9 cellular contexts compared by ENCODE assay signal in genomic region chr1:150152772-150153461, GRCh38. TPM values are rescaled to one million over a fixed set of nuclear protein-coding genes. Genes with fewer than 3 reads are reported as not detected.
DNase-seq lines count a peak whose midpoint lies in the region; ATAC-seq and TF ChIP-seq lines count a peak whose summit lies in the region.
"Had no signal": no experiment of that assay in that cellular context is flagged by ENCODE, and none has a peak within 500 bp of the region (broad histone marks: within the 10 kb centered on the region; RNA-seq: fewer than 3 reads in every experiment).

No MANE protein-coding gene starts in this region.

- DNase-seq in ACHN (peak; percentile 43), HEK293T (ENCODE audit: extremely low spot score) (peak; percentile 12), chondrocyte (ENCODE audit: low spot score) (no peak), NCI-H510A (lab: John Stamatoyannopoulos, UW) (no peak), LoVo (ENCODE audit: low spot score) (no peak), A673 (ENCODE audit: low spot score) (no peak)

- no peak overlapping the region for H3K4me3 Mint-ChIP-seq in chondrocyte (ENCODE audit: unreplicated experiment)

- CTCF ChIA-PET in HEK293T (lab: Yijun Ruan, JAX) (no interaction called here), A673 (lab: Charles Lee) (no interaction called here)

- H3K27ac Mint-ChIP-seq in chondrocyte (ENCODE audit: unreplicated experiment): peak overlapping the region; percentile 68

- H3K27ac ChIP-seq in muscle layer of colon (ENCODE audit: low read depth, low read length): peak overlapping the region; percentile 99
- H3K27ac ChIP-seq in A673 (ENCODE audit: low read depth, low read length, poor library complexity, severe bottlenecking): no peak overlapping the region
- H3K27ac ChIP-seq: SJSA1 had no signal

- H3K36me3 ChIP-seq in muscle layer of colon (ENCODE audit: insufficient read depth, low read length) (peaks cover 54% of the 10 kb centered on the region), A673 (ENCODE audit: insufficient read depth, low read length, poor library complexity, severe bottlenecking) (peaks cover 61% of the 10 kb centered on the region)

- H3K36me3 Mint-ChIP-seq in chondrocyte (ENCODE audit: low read depth): peaks cover 36% of the 10 kb centered on the region

- BruUV-seq in A673 (replicated peaks; lab: Mats Ljungman, UMichigan): no TSS peak

- H3K4me1 ChIP-seq in muscle layer of colon (ENCODE audit: insufficient read depth, low read length) (peaks cover 65% of the 10 kb centered on the region), A673 (ENCODE audit: insufficient read depth, low read length, poor library complexity, severe bottlenecking) (peaks cover 23% of the 10 kb centered on the region)

- peaks cover 61% of the 10 kb centered on the region for H3K4me1 Mint-ChIP-seq in chondrocyte (ENCODE audit: low read depth)

- H3K27me3 ChIP-seq in muscle layer of colon (ENCODE audit: control insufficient read depth in 1 of 2, insufficient read depth in 2 of 2, low read length in 2 of 2) (no peaks in the 10 kb centered on the region), A673 (replicated peaks; ENCODE audit: insufficient read depth, low read depth, low read length, poor library complexity) (no peaks in the 10 kb centered on the region)
- H3K27me3 ChIP-seq: SJSA1 had no signal

- H3K9me3 ChIP-seq in muscle layer of colon (ENCODE audit: low read length): no peaks in the 10 kb centered on the region
- H3K9me3 ChIP-seq in A673 (ENCODE audit: low read depth, low read length, poor library complexity, severe bottlenecking): no peaks in the 10 kb centered on the region
- H3K9me3 ChIP-seq: SJSA1 had no signal

- peak overlapping the region in 1 of 2 donors; percentile 94 for H3K4me3 ChIP-seq in muscle layer of colon (ENCODE audit: low read depth in 1 of 2, low read length in 2 of 2)
- H3K4me3 ChIP-seq in A673 (ENCODE audit: low read depth, low read length, poor library complexity, severe bottlenecking): no peak overlapping the region

- no peak for ATAC-seq in GM19455 (IDR thresholded peaks at IDR 0.05; ENCODE audit: unreplicated experiment)

- no peak for TF ChIP-seq CTCF in chondrocyte (IDR thresholded peaks at IDR 0.05)
- TF ChIP-seq CTCF in A673 (conservative IDR thresholded peaks at IDR 0.05; ENCODE audit: low read depth, low read length): no peak

- H3K9me3 Mint-ChIP-seq in chondrocyte (ENCODE audit: low read depth): no peaks in the 10 kb centered on the region

- POLR2A ChIA-PET in HEK293T (lab: Yijun Ruan, JAX): interaction anchor here (1.2 kb wide), 1 partner anchor 9 kb away, joined by 6 read pairs; no protein-coding TSS in a partner anchor
- POLR2A ChIA-PET in A673 (lab: Charles Lee; ENCODE audit: low non-redundant PET): interaction anchor here (0.7 kb wide), 1 partner anchor 71 kb away, joined by 5 read pairs; no protein-coding TSS in a partner anchor

- in situ Hi-C loops in ACHN (cut with HindIII; ENCODE audit: low pct_ligation_motif_present, low pct_unique_long_range_greater_than_20kb, low sequenced_read_pairs): no loop called here

- intact Hi-C loops in A673 (cut with micrococcal nuclease; ENCODE audit: unreplicated experiment): no loop called here

- H3K27me3 Mint-ChIP-seq in chondrocyte (ENCODE audit: low read depth): no peaks in the 10 kb centered on the region

- H3K9ac ChIP-seq in muscle layer of colon (ENCODE audit: low read length): peak overlapping the region; percentile 85

TF ChIP-seq in HEK293T, 16 proteins besides CTCF, POLR2A, EP300 and RAD21:
- no peak for TF ChIP-seq NFRKB (IDR thresholded peaks at IDR 0.05)
- no peak for TF ChIP-seq PKNOX1 (IDR thresholded peaks at IDR 0.05)

RNA-seq across cellular contexts. Expression of gene PLEKHO1, which starts 3.2 kb away (rescaled TPM):
- total RNA-seq in chondrocyte (40.7 to 55.4 TPM (median 52.5 TPM) in 3 replicates), A673 (2021) (67.2 and 73.1 TPM in 2 replicates)

Comparison
In these comparisons a context has a peak if more than half of its experiments do, and no peak if none do; other contexts are left out.
1. DNase-seq: peak in ACHN (single experiment) and HEK293T (single experiment); none in chondrocyte (single experiment), NCI-H510A (single experiment), LoVo (single experiment) and A673 (single experiment).